Comparison of ENCODE assay signal across 17 cellular contexts in the genomic region with DNA sequence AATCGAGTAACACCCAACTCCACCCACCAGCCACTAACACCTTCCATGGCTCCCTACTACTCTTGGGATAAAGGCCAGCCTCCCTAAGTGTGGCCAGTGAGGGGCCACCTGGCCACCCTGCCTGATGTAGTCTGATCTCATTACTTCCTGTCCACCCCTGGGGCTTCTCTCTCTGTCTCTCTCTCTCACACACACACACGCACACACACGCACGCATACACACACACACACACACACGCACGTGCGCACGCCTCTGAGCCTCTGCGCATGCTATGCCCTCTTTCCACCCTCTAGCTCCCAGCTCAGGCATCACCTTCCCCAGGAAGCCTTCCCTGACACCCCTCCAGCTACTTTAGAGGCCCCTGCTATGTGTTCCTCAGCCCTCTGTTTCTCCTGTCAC. TPM values are rescaled to one million over a fixed set of nuclear protein-coding genes. Genes with fewer than 3 reads are reported as not detected.
DNase-seq lines count a peak whose midpoint lies in the region; ATAC-seq and TF ChIP-seq lines count a peak whose summit lies in the region.
"Had no signal": no experiment of that assay in that cellular context is flagged by ENCODE, and none has a peak within 500 bp of the region (broad histone marks: within the 10 kb centered on the region; RNA-seq: fewer than 3 reads in every experiment).

No MANE protein-coding gene starts in this region.

- no peaks in the 10 kb centered on the region for H3K27me3 Mint-ChIP-seq in activated T-helper 17 cell treated with anti-CD3 and anti-CD28 coated beads, Interleukin-2, amount 50 U/mL, for 72 hours
- H3K27me3 Mint-ChIP-seq in memory B cell = no peaks in the 10 kb centered on the region

- no peak for ATAC-seq in activated T-helper 17 cell treated with anti-CD3 and anti-CD28 coated beads, Interleukin-2, amount 50 U/mL, for 72 hours (replicated peaks)
- ATAC-seq in memory B cell (ENCODE audit: low read depth) = no peak
- no peak for ATAC-seq in HG03045 (IDR thresholded peaks at IDR 0.05; ENCODE audit: unreplicated experiment)

- H3K4me3 ChIP-seq in BLaER1 treated with 17β-estradiol and CSF1 and Interleukin-3, amounts not matched to agents 10 nM and 100 nM = peak overlapping the region in 3 of 10 experiments; percentile 67 to 86 (median 80); a peak in 3 of 20 replicates
- peak overlapping the region; percentile 96 for H3K4me3 ChIP-seq in DOHH2 (ENCODE audit: low read length)
- no peak overlapping the region for H3K4me3 ChIP-seq in stomach
- no peak overlapping the region for H3K4me3 ChIP-seq in Karpas-422 (ENCODE audit: low read length)
- H3K4me3 ChIP-seq: GM23248, skin epidermis, uterus had no signal

- peaks cover 32 to 55% (median 41%) of the 10 kb centered on the region in 11 experiments for H3K36me3 ChIP-seq in BLaER1 treated with 17β-estradiol and CSF1 and Interleukin-3, amounts not matched to agents 10 nM and 100 nM
- H3K36me3 ChIP-seq in DOHH2 (ENCODE audit: control insufficient read depth, low read length) (peaks cover 87% of the 10 kb centered on the region), stomach (peaks cover 4 to 28% (median 13%) of the 10 kb centered on the region in 4 donors), Karpas-422 (ENCODE audit: insufficient read depth, low read length) (peaks cover 9% of the 10 kb centered on the region; the same call in 1 of the 2 replicates)
- H3K36me3 ChIP-seq: uterus had no signal

- peak overlapping the region; percentile 97 for H3K4me3 Mint-ChIP-seq in activated T-helper 17 cell treated with anti-CD3 and anti-CD28 coated beads, Interleukin-2, amount 50 U/mL, for 72 hours
- H3K4me3 Mint-ChIP-seq in memory B cell = peak overlapping the region; percentile 19

- H3K9me2 ChIP-seq in DOHH2 (replicated peaks; ENCODE audit: control insufficient read depth, low read length) (no peaks in the 10 kb centered on the region), Karpas-422 (replicated peaks; ENCODE audit: insufficient read depth, low read length) (no peaks in the 10 kb centered on the region)

- no peak for TF ChIP-seq CTCF in DOHH2 (IDR thresholded peaks at IDR 0.05; ENCODE audit: low read depth, low read length, poor library complexity, severe bottlenecking)
- TF ChIP-seq CTCF in stomach (IDR thresholded peaks at IDR 0.05) = no peak
- no peak for TF ChIP-seq CTCF in RWPE1 (conservative IDR thresholded peaks at IDR 0.05; ENCODE audit: low read depth)

- H3K4me2 ChIP-seq in BLaER1 treated with 17β-estradiol and CSF1 and Interleukin-3, amounts not matched to agents 10 nM and 100 nM = peak overlapping the region; percentile 96 to 100 (median 99)
- H3K4me2 ChIP-seq in DOHH2 (ENCODE audit: low read length) (peak overlapping the region; percentile 100), Karpas-422 (ENCODE audit: low read depth, low read length, poor library complexity, severe bottlenecking) (no peak overlapping the region)

- POLR2A ChIA-PET in RWPE1 (lab: Yijun Ruan, JAX; ENCODE audit: low non-redundant PET) = no interaction called here

- CTCF ChIA-PET in RWPE1 (lab: Yijun Ruan, JAX) = interaction anchor here (1.6 kb wide), 1 partner anchor 10 kb away, joined by 8 read pairs; no protein-coding TSS in a partner anchor

- H3F3A ChIP-seq in DOHH2 (ENCODE audit: control insufficient read depth, insufficient read depth) = peaks cover 27% of the 10 kb centered on the region

- intact Hi-C loops in stomach (cut with DNase I; ENCODE audit: low total_unique reads) = no loop called here

- no peak for TF ChIP-seq POLR2A in stomach (IDR thresholded peaks at IDR 0.05)

- peaks cover 34% of the 10 kb centered on the region for H3K4me1 Mint-ChIP-seq in activated T-helper 17 cell treated with anti-CD3 and anti-CD28 coated beads, Interleukin-2, amount 50 U/mL, for 72 hours
- peaks cover 42% of the 10 kb centered on the region for H3K4me1 Mint-ChIP-seq in memory B cell

- no peaks in the 10 kb centered on the region for H3K9me3 ChIP-seq in BLaER1 treated with 17β-estradiol and CSF1 and Interleukin-3, amounts not matched to agents 10 nM and 100 nM (replicated peaks in 1 of 11)
- H3K9me3 ChIP-seq in DOHH2 (ENCODE audit: control insufficient read depth, insufficient read depth, low read length) (no peaks in the 10 kb centered on the region), stomach (no peaks in the 10 kb centered on the region), Karpas-422 (ENCODE audit: low read length) (no peaks in the 10 kb centered on the region)
- H3K9me3 ChIP-seq: uterus had no signal

- peak overlapping the region in 9 of 11 experiments; percentile 91 to 99 (median 95); a peak in 14 of 22 replicates for H3K27ac ChIP-seq in BLaER1 treated with 17β-estradiol and CSF1 and Interleukin-3, amounts not matched to agents 10 nM and 100 nM
- H3K27ac ChIP-seq in DOHH2 (ENCODE audit: low read depth, low read length) (peak overlapping the region; percentile 94), stomach (no peak overlapping the region), Karpas-422 (ENCODE audit: low read length) (no peak overlapping the region), RWPE1 (no peak overlapping the region; the same call in 1 of the 2 replicates)
- H3K27ac ChIP-seq: epithelial cell of prostate, GM23248, skin epidermis, uterus had no signal

- peak overlapping the region; percentile 86 to 95 (median 91); a peak in 14 of 22 replicates for H3K9ac ChIP-seq in BLaER1 treated with 17β-estradiol and CSF1 and Interleukin-3, amounts not matched to agents 10 nM and 100 nM
- no peak overlapping the region for H3K9ac ChIP-seq in Karpas-422 (ENCODE audit: low read length)
- H3K9ac ChIP-seq: GM23248 had no signal

- peaks cover 40 to 59% (median 51%) of the 10 kb centered on the region in 11 experiments; a peak in 18 of 22 replicates for H4K20me1 ChIP-seq in BLaER1 treated with 17β-estradiol and CSF1 and Interleukin-3, amounts not matched to agents 10 nM and 100 nM
- H4K20me1 ChIP-seq in DOHH2 (ENCODE audit: control insufficient read depth, insufficient read depth, low read depth, low read length) = peaks cover 11% of the 10 kb centered on the region; the same call in 1 of the 2 replicates
- peaks cover 18% of the 10 kb centered on the region; the same call in 1 of the 2 replicates for H4K20me1 ChIP-seq in Karpas-422 (ENCODE audit: insufficient read depth, low read depth, low read length)

- peak overlapping the region; percentile 98 for H3K27ac Mint-ChIP-seq in activated T-helper 17 cell treated with anti-CD3 and anti-CD28 coated beads, Interleukin-2, amount 50 U/mL, for 72 hours
- H3K27ac Mint-ChIP-seq in memory B cell = peak overlapping the region; percentile 92

- peaks cover 92% of the 10 kb centered on the region for H3K79me2 ChIP-seq in DOHH2 (ENCODE audit: control insufficient read depth, low read length)
- H3K79me2 ChIP-seq in Karpas-422 (ENCODE audit: low read length) = peaks cover 61% of the 10 kb centered on the region

- 81 to 89% (median 86%) methylated on average over 9 of the region's 9 CpGs for WGBS in stomach, 5 donors

- H2AFZ ChIP-seq in Karpas-422 (ENCODE audit: low read length) = no peak overlapping the region
- H2AFZ ChIP-seq: GM23248 had no signal

- no peaks in the 10 kb centered on the region for H3K27me3 ChIP-seq in BLaER1 treated with 17β-estradiol and CSF1 and Interleukin-3, amounts not matched to agents 10 nM and 100 nM
- H3K27me3 ChIP-seq in DOHH2 (ENCODE audit: control insufficient read depth, low read length) = no peaks in the 10 kb centered on the region
- peaks cover 0 to 58% (median 4%) of the 10 kb centered on the region in 3 donors for H3K27me3 ChIP-seq in stomach
- no peaks in the 10 kb centered on the region for H3K27me3 ChIP-seq in Karpas-422 (ENCODE audit: low read length)
- H3K27me3 ChIP-seq: uterus had no signal

- no peak for DNase-seq in memory B cell (ENCODE audit: low spot score in 2 of 2)
- DNase-seq in stomach = no peak
- no peak for DNase-seq in Karpas-422
- no peak for DNase-seq in RWPE1 (ENCODE audit: low spot score)
- DNase-seq: activated CD4-positive, alpha-beta T cell treated with anti-CD3 and anti-CD28 coated beads, Interleukin-2, amount 50 U/mL, for 4 hours; DND-41; GM23248; MM.1S; stimulated activated naive CD4-positive, alpha-beta T cell treated with Interleukin-2 at 50 U/mL for 16 hours; T-helper 9 cell; uterus had no signal

- H3K36me3 Mint-ChIP-seq in activated T-helper 17 cell treated with anti-CD3 and anti-CD28 coated beads, Interleukin-2, amount 50 U/mL, for 72 hours (ENCODE audit: low read depth) = peaks cover 82% of the 10 kb centered on the region
- peaks cover 12% of the 10 kb centered on the region for H3K36me3 Mint-ChIP-seq in memory B cell

- no peaks in the 10 kb centered on the region for H3K9me3 Mint-ChIP-seq in activated T-helper 17 cell treated with anti-CD3 and anti-CD28 coated beads, Interleukin-2, amount 50 U/mL, for 72 hours
- H3K9me3 Mint-ChIP-seq in memory B cell = no peaks in the 10 kb centered on the region

- peaks cover 52 to 99% (median 76%) of the 10 kb centered on the region in 10 experiments for H3K4me1 ChIP-seq in BLaER1 treated with 17β-estradiol and CSF1 and Interleukin-3, amounts not matched to agents 10 nM and 100 nM
- H3K4me1 ChIP-seq in DOHH2 (ENCODE audit: control insufficient read depth, low read length) (peaks cover 75% of the 10 kb centered on the region), stomach (peaks cover 22 to 33% (median 29%) of the 10 kb centered on the region in 4 donors), Karpas-422 (ENCODE audit: low read length) (peaks cover 43% of the 10 kb centered on the region)

- TF ChIP-seq EP300 in stomach (IDR thresholded peaks at IDR 0.05) = no peak

RNA-seq across cellular contexts. Expression of gene MFNG, which starts 3.9 kb away (rescaled TPM):
- 100 to 1,000 TPM; 170 to 245 TPM for total RNA-seq in activated T-helper 17 cell treated with anti-CD3 and anti-CD28 coated beads, Interleukin-2, amount 50 U/mL, for 72 hours
- 10 to 100 TPM in 3 of 5 donors, 1 to 10 TPM in 2; 1.7 to 86.4 (median 11.2) TPM for total RNA-seq in stomach
- polyA plus RNA-seq in stomach = 10 to 100 TPM in 1 of 3 donors, 1 to 10 TPM in 2; 3.8 to 10.2 (median 6.7) TPM
- 91.1 and 105 TPM in 2 replicates for total RNA-seq in Karpas-422 (2014; rRNA removed; shearing (Covaris generic); ENCODE audit: low replicate concordance)
- total RNA-seq: GM23248 had no signal
- polyA plus RNA-seq: GM23248 had no signal

RNA-seq across cellular contexts. Expression of gene CARD10, which starts 37.0 kb away (rescaled TPM):
- under 1 TPM in 1 of 2 donors, not detected in 1; 0.09 TPM for total RNA-seq in activated T-helper 17 cell treated with anti-CD3 and anti-CD28 coated beads, Interleukin-2, amount 50 U/mL, for 72 hours
- total RNA-seq in stomach = 100 to 1,000 TPM in 1 of 5 donors, 10 to 100 TPM in 2, 1 to 10 TPM in 2; 5.5 to 120 (median 28.4) TPM
- 10 to 100 TPM; 11.3 to 17.8 (median 13.6) TPM for polyA plus RNA-seq in stomach
- total RNA-seq in Karpas-422 (2014; rRNA removed; shearing (Covaris generic); ENCODE audit: low replicate concordance) = not detected in 2 replicates

RNA-seq across cellular contexts. Expression of gene ELFN2, which starts 55.0 kb away (rescaled TPM):
- total RNA-seq in activated T-helper 17 cell treated with anti-CD3 and anti-CD28 coated beads, Interleukin-2, amount 50 U/mL, for 72 hours = 1 to 10 TPM in 1 of 2 donors, under 1 TPM in 1; 0.24 to 2.2 TPM
- total RNA-seq in stomach = under 1 TPM in 2 of 5 donors, not detected in 3; 0.18 to 0.89 TPM
- polyA plus RNA-seq in stomach = under 1 TPM in 1 of 3 donors, not detected in 2; 0.03 TPM
- not detected in 2 replicates for total RNA-seq in Karpas-422 (2014; rRNA removed; shearing (Covaris generic); ENCODE audit: low replicate concordance)

Comparison
In these comparisons a context has a peak if more than half of its experiments do, and no peak if none do; other contexts are left out.
1. H3K27ac ChIP-seq: peak in BLaER1 treated with 17β-estradiol and CSF1 and Interleukin-3, amounts not matched to agents 10 nM and 100 nM (9 of 11) and DOHH2 (single experiment); none in stomach (0 of 5), Karpas-422 (single experiment) and RWPE1 (single experiment).